In the genomic region with DNA sequence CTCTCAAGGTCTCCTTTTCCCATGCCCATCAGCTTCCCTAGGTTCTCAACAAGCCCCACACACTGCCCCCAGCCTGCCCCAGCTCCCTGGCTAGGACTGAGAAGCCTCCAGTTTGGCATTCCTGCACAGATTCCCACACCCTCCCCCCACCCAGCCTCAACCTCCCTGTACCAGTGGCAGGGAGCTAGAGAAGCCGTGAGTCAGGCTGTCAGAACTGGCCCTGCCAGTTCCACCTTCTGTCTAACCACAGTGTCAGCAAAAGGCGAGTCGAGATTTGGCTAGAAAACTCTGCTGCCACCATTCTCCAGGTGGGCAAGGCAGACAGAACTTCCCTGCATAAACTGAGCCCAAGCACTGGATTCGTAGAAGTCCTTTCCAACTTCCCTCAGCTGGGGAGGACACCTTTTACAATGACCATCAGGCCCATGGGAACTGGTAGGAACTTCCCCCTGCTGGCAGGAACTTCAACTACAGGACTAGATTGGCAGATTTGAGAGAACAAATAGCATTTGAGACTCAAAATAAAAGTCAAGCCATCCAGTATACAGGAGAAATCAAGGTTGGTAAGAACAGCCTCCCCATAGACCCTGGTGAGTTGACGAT, we compare ENCODE assay signal across 8 cellular contexts. TPM values are rescaled to one million over a fixed set of nuclear protein-coding genes. Genes with fewer than 3 reads are reported as not detected.
DNase-seq lines count a peak whose midpoint lies in the region; ATAC-seq and TF ChIP-seq lines count a peak whose summit lies in the region.

No MANE protein-coding gene starts in this region.

- H3K27me3 ChIP-seq in OCI-LY3 (ENCODE audit: low read depth, low read length): peaks cover 43% of the 10 kb centered on the region

- in situ Hi-C loops in GM13976 (cut with MboI; ENCODE audit: low sequenced_read_pairs, unreplicated experiment): no loop called here

- no peaks in the 10 kb centered on the region for H4K20me1 ChIP-seq in OCI-LY3 (ENCODE audit: insufficient read depth, low read length)

- H3K27ac ChIP-seq in OCI-LY3 (ENCODE audit: low read length): no peak overlapping the region

- no peak overlapping the region for H3K9ac ChIP-seq in OCI-LY3 (ENCODE audit: low read length)

- ATAC-seq in GM21381 (IDR thresholded peaks at IDR 0.05; ENCODE audit: unreplicated experiment) (no peak), GM18520 (IDR thresholded peaks at IDR 0.05; ENCODE audit: unreplicated experiment) (no peak)

- H3K4me1 ChIP-seq in OCI-LY3 (ENCODE audit: low read length): no peaks in the 10 kb centered on the region

- no peak overlapping the region for H2AFZ ChIP-seq in OCI-LY3 (ENCODE audit: low read depth, low read length)

- TF ChIP-seq CTCF in GM12873 (IDR thresholded peaks at IDR 0.05; ENCODE audit: insufficient read depth, low read depth, low read length, missing control alignments) (peak; percentile 73), OCI-LY3 (IDR thresholded peaks at IDR 0.05; ENCODE audit: low read depth, low read length) (peak; percentile 59), epithelial cell of esophagus (IDR thresholded peaks at IDR 0.05; ENCODE audit: insufficient read depth, low read depth, low read length, missing control alignments) (peak; percentile 83), GM13976 (IDR thresholded peaks at IDR 0.05; ENCODE audit: borderline replicate concordance, control extremely low read depth, extremely low read depth, insufficient read depth, missing control alignments) (no peak)

- DNase-seq in AG08396 (ENCODE audit: low spot score) (peak; percentile 69), epithelial cell of esophagus (ENCODE audit: low read depth) (peak; percentile 85), myocyte (ENCODE audit: low read depth) (peak; percentile 80), GM13976 (ENCODE audit: low spot score) (no peak)

- H3K4me3 ChIP-seq in OCI-LY3 (ENCODE audit: low read length) (no peak overlapping the region), epithelial cell of esophagus (ENCODE audit: low read length) (no peak overlapping the region)

- H3K36me3 ChIP-seq in OCI-LY3 (replicated peaks; ENCODE audit: low read depth, low read length): no peaks in the 10 kb centered on the region

- H3K4me2 ChIP-seq in OCI-LY3 (ENCODE audit: low read length): no peak overlapping the region

- no peaks in the 10 kb centered on the region for H3K9me3 ChIP-seq in OCI-LY3 (ENCODE audit: insufficient read depth, low read length)

- H3K79me2 ChIP-seq in OCI-LY3 (ENCODE audit: low read length): no peaks in the 10 kb centered on the region

RNA-seq across cellular contexts. Expression of gene TNNT2, which starts 31.0 kb away (rescaled TPM):
- total RNA-seq in myocyte: 3,022 and 4,635 TPM in 2 replicates
- 2,977 TPM for polyA plus RNA-seq in myocyte (2012)

RNA-seq across cellular contexts. Expression of gene LAD1, which starts 52.7 kb away (rescaled TPM):
- total RNA-seq in myocyte: 22.3 and 27.0 TPM in 2 replicates
- polyA plus RNA-seq in myocyte (2012): 6.8 TPM
